Comparison of ENCODE assay signal across 15 cellular contexts in genomic region chr7:76981187-76981970, GRCh38. TPM values are rescaled to one million over a fixed set of nuclear protein-coding genes. Genes with fewer than 3 reads are reported as not detected.
"Had no signal": no experiment of that assay in that cellular context is flagged by ENCODE, and none has a peak within 500 bp of the region (broad histone marks: within the 10 kb centered on the region; RNA-seq: fewer than 3 reads in every experiment).

No MANE protein-coding gene starts in this region.

RNA-seq across cellular contexts. Expression of gene SPDYE17, which starts 50.8 kb away (rescaled TPM):
- total RNA-seq: stomach, subcutaneous adipose tissue, suprapubic skin, temporal lobe, testis, thoracic aorta, thyroid gland, tibial nerve, transverse colon, upper lobe of left lung, upper lobe of right lung, ureter, urinary bladder, uterus, vagina had no signal
